In the genomic region with DNA sequence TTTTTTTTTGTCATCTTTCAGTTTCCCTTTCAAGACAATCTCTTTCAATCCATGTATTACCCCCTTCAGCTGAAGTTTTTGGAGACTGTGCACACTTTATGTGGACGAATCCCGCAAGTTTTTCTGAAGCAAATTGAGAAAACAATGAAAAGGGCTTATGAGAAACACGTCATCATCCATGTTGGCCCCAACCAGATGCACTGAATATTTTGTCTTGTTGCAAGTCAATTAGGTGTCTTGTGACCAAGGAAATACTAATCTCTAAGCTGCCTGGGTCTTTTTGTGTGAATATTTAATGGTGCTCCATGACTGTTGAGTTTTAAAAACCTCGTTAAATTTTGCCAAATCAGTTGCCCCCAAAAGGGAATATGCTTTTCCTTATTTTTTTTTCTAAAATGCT, we compare ENCODE assay signal across 21 cellular contexts. TPM values are rescaled to one million over a fixed set of nuclear protein-coding genes. Genes with fewer than 3 reads are reported as not detected.
A peak's percentile ranks its signal among the peaks of the same experiment; 100 is the strongest.
DNase-seq lines count a peak whose midpoint lies in the region; ATAC-seq, FAIRE-seq and TF ChIP-seq lines count a peak whose summit lies in the region.
"Had no signal": no experiment of that assay in that cellular context is flagged by ENCODE, and none has a peak within 500 bp of the region (broad histone marks: within the 10 kb centered on the region; RNA-seq: fewer than 3 reads in every experiment).

No MANE protein-coding gene starts in this region.

- peaks cover 16 to 21% of the 10 kb centered on the region in 2 donors for H3K27me3 Mint-ChIP-seq in stimulated activated naive B cell treated with anti-CD40 and anti-IgM and Interleukin-4, amounts not matched to agents 10 μg/mL and 1 μg/mL and 100 μg/mL, for 72 hours

- WGBS in pancreas, 2 donors, result 93 to 94% methylated on average over 4 of the region's 4 CpGs

- no peaks in the 10 kb centered on the region for H3K27me3 ChIP-seq in pancreas

- ATAC-seq in stimulated activated naive B cell treated with anti-CD40 and anti-IgM and Interleukin-4, amounts not matched to agents 10 μg/mL and 1 μg/mL and 100 μg/mL, for 72 hours (replicated peaks), result no peak
- no peak for ATAC-seq in pancreas
- ATAC-seq: HCT116 had no signal

- FAIRE-seq in GM19239 (lab: Jason Lieb, UNC), result peak; percentile 75
- no peak for FAIRE-seq in pancreas (lab: Jason Lieb, UNC)

- H3K4me3 ChIP-seq in epithelial cell of esophagus (ENCODE audit: low read length) (no peak overlapping the region), retinal pigment epithelial cell (ENCODE audit: low read length) (no peak overlapping the region), pancreas (no peak overlapping the region)
- H3K4me3 ChIP-seq: GM23248 had no signal

- peaks cover 0 to 10% (median 9%) of the 10 kb centered on the region in 3 donors for H3K4me1 ChIP-seq in pancreas

- no peak overlapping the region for H3K27ac ChIP-seq in pancreas
- H3K27ac ChIP-seq: C4-2B, GM23248, HL-60, KMS-11 had no signal

- intact Hi-C loops in pancreas (cut with DNase I), result no loop called here

- no peak overlapping the region for H3K4me3 Mint-ChIP-seq in stimulated activated naive B cell treated with anti-CD40 and anti-IgM and Interleukin-4, amounts not matched to agents 10 μg/mL and 1 μg/mL and 100 μg/mL, for 72 hours

- no peaks in the 10 kb centered on the region for H3K36me3 Mint-ChIP-seq in stimulated activated naive B cell treated with anti-CD40 and anti-IgM and Interleukin-4, amounts not matched to agents 10 μg/mL and 1 μg/mL and 100 μg/mL, for 72 hours

- no peak for DNase-seq in GM19239 (ENCODE audit: insufficient read length, low spot score)
- peak; percentile 21 for DNase-seq in NCI-H82 treated with DMSO at 0.1 percent for 48 hours (lab: John Stamatoyannopoulos, UW; ENCODE audit: unreplicated experiment)
- DNase-seq in epithelial cell of esophagus (ENCODE audit: low read depth), result peak; percentile 20
- peak; percentile 63 for DNase-seq in retinal pigment epithelial cell (ENCODE audit: low read depth)
- DNase-seq in stimulated activated naive B cell treated with anti-CD40 and anti-IgM and Interleukin-4, amounts not matched to agents 10 μg/mL and 1 μg/mL and 100 μg/mL, for 72 hours, result no peak
- no peak for DNase-seq in pancreas
- no peak for DNase-seq in NCI-H2227 treated with DMSO at 0.1 percent for 48 hours (lab: John Stamatoyannopoulos, UW)
- DNase-seq: ACHN; GM23248; NCI-H1048; NCI-H1436 treated with DMSO at 0.1 percent for 48 hours; NCI-H2029; NCI-H446; NCI-H526 treated with DMSO at 0.1 percent for 48 hours; NK-92 treated with Interleukin-12 subunit alpha and Interleukin-12 subunit beta, amount 100 ng/mL, for 24 hours; OCI-M1; Right ventricle myocardium superior had no signal

- H3K27ac Mint-ChIP-seq in stimulated activated naive B cell treated with anti-CD40 and anti-IgM and Interleukin-4, amounts not matched to agents 10 μg/mL and 1 μg/mL and 100 μg/mL, for 72 hours, result no peak overlapping the region

- no peaks in the 10 kb centered on the region for H3K36me3 ChIP-seq in pancreas

- peaks cover 6% of the 10 kb centered on the region in 2 donors for H3K4me1 Mint-ChIP-seq in stimulated activated naive B cell treated with anti-CD40 and anti-IgM and Interleukin-4, amounts not matched to agents 10 μg/mL and 1 μg/mL and 100 μg/mL, for 72 hours

- no peaks in the 10 kb centered on the region for H3K9me3 Mint-ChIP-seq in stimulated activated naive B cell treated with anti-CD40 and anti-IgM and Interleukin-4, amounts not matched to agents 10 μg/mL and 1 μg/mL and 100 μg/mL, for 72 hours

- TF ChIP-seq CTCF in epithelial cell of esophagus (IDR thresholded peaks at IDR 0.05; ENCODE audit: insufficient read depth, low read depth, low read length, missing control alignments) (no peak), retinal pigment epithelial cell (conservative IDR thresholded peaks at IDR 0.05; ENCODE audit: low read depth, low read length) (no peak), pancreas (IDR thresholded peaks at IDR 0.05) (no peak)

- no peaks in the 10 kb centered on the region for H3K9me3 ChIP-seq in pancreas

RNA-seq across cellular contexts. Expression of a gene that starts 21.7 kb away (rescaled TPM):
- 10 to 100 TPM; 18.3 to 45.6 (median 24.4) TPM for total RNA-seq in pancreas
- 10 to 100 TPM in 1 of 2 donors, 1 to 10 TPM in 1; 8.2 to 13.7 TPM for polyA plus RNA-seq in pancreas

Comparison
In these comparisons a context has a peak if more than half of its experiments do, and no peak if none do; other contexts are left out.
1. DNase-seq: peak in NCI-H82 treated with DMSO at 0.1 percent for 48 hours (single experiment), epithelial cell of esophagus (single experiment) and retinal pigment epithelial cell (single experiment); none in GM19239 (single experiment), stimulated activated naive B cell treated with anti-CD40 and anti-IgM and Interleukin-4, amounts not matched to agents 10 μg/mL and 1 μg/mL and 100 μg/mL, for 72 hours (single experiment), pancreas (0 of 6) and NCI-H2227 treated with DMSO at 0.1 percent for 48 hours (single experiment).